8 cellular contexts compared by ENCODE assay signal in the genomic region with DNA sequence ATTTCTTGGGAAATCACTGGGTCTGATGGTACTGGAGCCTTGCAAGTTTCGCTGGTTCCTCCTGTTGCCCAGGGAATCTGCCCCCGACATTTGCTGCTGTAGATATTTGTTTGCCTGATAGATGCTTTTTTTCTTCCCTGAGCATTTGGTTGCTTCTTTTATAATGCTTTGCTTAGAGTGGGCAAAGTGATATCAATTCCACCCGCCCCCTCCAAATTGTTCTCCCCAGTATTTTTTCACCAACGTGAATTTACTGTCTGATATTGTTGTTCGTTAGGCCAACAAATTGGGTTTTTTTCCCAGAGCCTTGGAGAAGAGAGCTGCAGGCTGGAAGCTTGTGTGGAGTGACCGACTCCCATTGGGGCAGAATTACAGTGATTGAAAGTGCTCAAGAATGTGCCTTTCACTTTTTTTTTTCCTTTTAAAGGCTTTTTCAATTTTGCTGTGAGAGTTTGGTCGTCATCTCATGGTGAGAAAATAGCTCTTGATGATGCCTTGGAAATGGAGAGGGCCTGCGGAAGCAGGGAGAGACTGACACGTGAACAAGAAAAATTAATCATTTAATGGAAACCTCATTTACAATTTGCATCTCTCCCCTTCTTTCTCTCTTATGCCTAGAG. TPM values are rescaled to one million over a fixed set of nuclear protein-coding genes. Genes with fewer than 3 reads are reported as not detected.
DNase-seq lines count a peak whose midpoint lies in the region; ATAC-seq and TF ChIP-seq lines count a peak whose summit lies in the region.

No MANE protein-coding gene starts in this region.

- H3K9me3 Mint-ChIP-seq in neural crest cell, result no peaks in the 10 kb centered on the region

- peak overlapping the region; percentile 90 for H3K4me3 Mint-ChIP-seq in neural crest cell

- TF ChIP-seq CTCF in BJ (IDR thresholded peaks at IDR 0.05; ENCODE audit: insufficient read depth, low read depth, low read length) (no peak), coronary artery (IDR thresholded peaks at IDR 0.05) (no peak), neural crest cell (conservative IDR thresholded peaks at IDR 0.05) (no peak)

- no peaks in the 10 kb centered on the region for H4K20me1 ChIP-seq in Karpas-422 (ENCODE audit: insufficient read depth, low read depth, low read length)

- H3K36me3 Mint-ChIP-seq in neural crest cell (ENCODE audit: low read depth), result no peaks in the 10 kb centered on the region

- no peak for DNase-seq in BJ (ENCODE audit: low read depth)
- DNase-seq in Karpas-422, result no peak
- no peak for DNase-seq in coronary artery (ENCODE audit: low spot score)
- no peak for DNase-seq in neural crest cell (ENCODE audit: low read depth, low spot score)

- H3K27me3 Mint-ChIP-seq in neural crest cell (ENCODE audit: low read depth), result no peaks in the 10 kb centered on the region

- no peaks in the 10 kb centered on the region for H3K9me3 ChIP-seq in Karpas-422 (ENCODE audit: low read length)

- peak overlapping the region; percentile 78 for H3K9ac ChIP-seq in Karpas-422 (ENCODE audit: low read length)

- ATAC-seq in HG03442 (IDR thresholded peaks at IDR 0.05; ENCODE audit: unreplicated experiment) (no peak), esophagus mucosa (no peak), GM21526 (IDR thresholded peaks at IDR 0.05; ENCODE audit: low FRiP score, unreplicated experiment) (no peak), HG03469 (IDR thresholded peaks at IDR 0.05; ENCODE audit: unreplicated experiment) (no peak)

- H3K27me3 ChIP-seq in BJ (ENCODE audit: control insufficient read depth, insufficient read depth, low read length), result no peaks in the 10 kb centered on the region
- no peaks in the 10 kb centered on the region for H3K27me3 ChIP-seq in Karpas-422 (ENCODE audit: low read length)

- CTCF ChIA-PET in BJ (lab: Yijun Ruan, JAX), result interaction anchor here (0.6 to 4.6 kb wide), 31 partner anchors 8 to 333 kb away, joined by 3 to 42 read pairs (median 5); partner anchors contain the start of gene RGS10

- H3K4me1 Mint-ChIP-seq in neural crest cell, result peaks cover 63% of the 10 kb centered on the region

- H3K27ac Mint-ChIP-seq in neural crest cell (ENCODE audit: unreplicated experiment), result no peak overlapping the region

- peak overlapping the region; percentile 96 for H3K4me2 ChIP-seq in Karpas-422 (ENCODE audit: low read depth, low read length, poor library complexity, severe bottlenecking)

- H3K27ac ChIP-seq in Karpas-422 (ENCODE audit: low read length) (no peak overlapping the region), coronary artery (peak overlapping the region; percentile 91 to 93)

- H3K36me3 ChIP-seq in BJ (ENCODE audit: control insufficient read depth, insufficient read depth, low read length) (no peaks in the 10 kb centered on the region), Karpas-422 (ENCODE audit: insufficient read depth, low read length) (no peaks in the 10 kb centered on the region)

- peak overlapping the region; percentile 91 for H3K4me3 ChIP-seq in BJ (ENCODE audit: low read depth, low read length)
- peak overlapping the region; percentile 90; the same call in 1 of the 2 replicates for H3K4me3 ChIP-seq in Karpas-422 (ENCODE audit: low read length)
- H3K4me3 ChIP-seq in coronary artery, result peak overlapping the region; percentile 94

- H3K79me2 ChIP-seq in Karpas-422 (ENCODE audit: low read length), result no peaks in the 10 kb centered on the region

- POLR2A ChIA-PET in BJ (lab: Charles Lee), result interaction anchor here (0.6 to 0.7 kb wide), 4 partner anchors 9 to 240 kb away, joined by 3 to 8 read pairs (median 4); no protein-coding TSS in a partner anchor

- H3K9me2 ChIP-seq in Karpas-422 (replicated peaks; ENCODE audit: insufficient read depth, low read length), result no peaks in the 10 kb centered on the region

- H3K4me1 ChIP-seq in Karpas-422 (ENCODE audit: low read length), result peaks cover 31% of the 10 kb centered on the region

- H2AFZ ChIP-seq in Karpas-422 (ENCODE audit: low read length), result 0 out of 2 replicates have a peak overlapping the region, but pooled peaks have one; percentile 52

RNA-seq across cellular contexts. Expression of gene GRK5, which starts 2.5 kb away (rescaled TPM):
- 14.7 and 20.8 TPM in 2 replicates for polyA plus RNA-seq in BJ (2011; rRNA removed)
- 7.6 and 8.3 TPM in 2 replicates for polyA minus RNA-seq in BJ (2011; rRNA and poly(A)+ RNA removed)
- total RNA-seq in Karpas-422 (2014; rRNA removed; shearing (Covaris generic); ENCODE audit: low replicate concordance), result 4.5 and 5.0 TPM in 2 replicates
- total RNA-seq in neural crest cell (13.5 and 13.9 TPM in 2 replicates), esophagus mucosa (3.7 TPM)

RNA-seq across cellular contexts. Expression of gene PRDX3, which starts 31.2 kb away (rescaled TPM):
- 280 and 336 TPM in 2 replicates for polyA plus RNA-seq in BJ (2011; rRNA removed)
- 57.8 and 109 TPM in 2 replicates for polyA minus RNA-seq in BJ (2011; rRNA and poly(A)+ RNA removed)
- total RNA-seq in Karpas-422 (2014; rRNA removed; shearing (Covaris generic); ENCODE audit: low replicate concordance), result 88.4 and 293 TPM in 2 replicates
- total RNA-seq in neural crest cell, result 144 and 147 TPM in 2 replicates
- 72.1 TPM for total RNA-seq in esophagus mucosa

RNA-seq across cellular contexts. Expression of gene SFXN4, which starts 44.3 kb away (rescaled TPM):
- polyA plus RNA-seq in BJ (2011; rRNA removed), result 9.6 and 15.8 TPM in 2 replicates
- polyA minus RNA-seq in BJ (2011; rRNA and poly(A)+ RNA removed), result 5.4 and 5.9 TPM in 2 replicates
- 43.7 and 48.2 TPM in 2 replicates for total RNA-seq in Karpas-422 (2014; rRNA removed; shearing (Covaris generic); ENCODE audit: low replicate concordance)
- total RNA-seq in neural crest cell (17.2 and 19.9 TPM in 2 replicates), esophagus mucosa (18.3 TPM)
